In genomic region chr18:55317832-55318231, GRCh38 we compare ENCODE assay signal across 1 cellular context.
TF ChIP-seq lines count a peak whose summit lies in the region.

No MANE protein-coding gene starts in this region.

TF ChIP-seq in HEK293, 187 proteins besides CTCF, POLR2A, EP300 and RAD21 (continued from another document):
- no peak for TF ChIP-seq ZNF639 (tag by site-specific recombination; IDR thresholded peaks at IDR 0.05)
- no peak for TF ChIP-seq ZNF791 (tag by site-specific recombination; IDR thresholded peaks at IDR 0.05)
- TF ChIP-seq ZFP41 (tag by site-specific recombination; IDR thresholded peaks at IDR 0.05; ENCODE audit: borderline replicate concordance) = no peak
- TF ChIP-seq ZNF23 (tag by site-specific recombination; IDR thresholded peaks at IDR 0.05; ENCODE audit: borderline replicate concordance) = no peak
- no peak for TF ChIP-seq PRDM2 (tag by site-specific recombination; IDR thresholded peaks at IDR 0.05; ENCODE audit: borderline replicate concordance)
- no peak for TF ChIP-seq ZNF596 (tag by site-specific recombination; IDR thresholded peaks at IDR 0.05)
- no peak for TF ChIP-seq OSR2 (tag by site-specific recombination; IDR thresholded peaks at IDR 0.05)
- TF ChIP-seq ZNF16 (tag by site-specific recombination; IDR thresholded peaks at IDR 0.05; ENCODE audit: low read depth) = no peak
- no peak for TF ChIP-seq ZNF561 (tag by site-specific recombination; IDR thresholded peaks at IDR 0.05; ENCODE audit: borderline replicate concordance)
- TF ChIP-seq KLF1 (tag by site-specific recombination; IDR thresholded peaks at IDR 0.05) = no peak
- TF ChIP-seq MYNN (tag by site-specific recombination; IDR thresholded peaks at IDR 0.05; ENCODE audit: borderline replicate concordance) = no peak
- no peak for TF ChIP-seq ZNF2 (tag by site-specific recombination; IDR thresholded peaks at IDR 0.05)
- no peak for TF ChIP-seq TCF7L2 (IDR thresholded peaks at IDR 0.05; ENCODE audit: borderline replicate concordance, low read depth, low read length)
- TF ChIP-seq ZNF114 (tag by site-specific recombination; IDR thresholded peaks at IDR 0.05) = no peak
- no peak for TF ChIP-seq ZNF175 (tag by site-specific recombination; IDR thresholded peaks at IDR 0.05)
- no peak for TF ChIP-seq PBX3 (CRISPR knock-in tag; IDR thresholded peaks at IDR 0.05)
- TF ChIP-seq ZNF704 (tag by site-specific recombination; IDR thresholded peaks at IDR 0.05) = no peak
- no peak for TF ChIP-seq ZNF157 (tag by site-specific recombination; IDR thresholded peaks at IDR 0.05)
- TF ChIP-seq ZIC2 (tag by site-specific recombination; IDR thresholded peaks at IDR 0.05) = no peak
- peak; percentile 71 for TF ChIP-seq FEZF1 (tag by site-specific recombination; IDR thresholded peaks at IDR 0.05)
- no peak for TF ChIP-seq ZNF133 (tag by site-specific recombination; IDR thresholded peaks at IDR 0.05)
- no peak for TF ChIP-seq ZNF514 (tag by site-specific recombination; IDR thresholded peaks at IDR 0.05)
- no peak for TF ChIP-seq ZNF629 (tag by site-specific recombination; IDR thresholded peaks at IDR 0.05)
- TF ChIP-seq SP7 (tag by site-specific recombination; IDR thresholded peaks at IDR 0.05) = peak; percentile 89
